18 cellular contexts compared by ENCODE assay signal in genomic region chr6:161228096-161228495, GRCh38. TPM values are rescaled to one million over a fixed set of nuclear protein-coding genes. Genes with fewer than 3 reads are reported as not detected.
A peak's percentile ranks its signal among the peaks of the same experiment; 100 is the strongest.
DNase-seq lines count a peak whose midpoint lies in the region; ATAC-seq lines count a peak whose summit lies in the region.
"Had no signal": no experiment of that assay in that cellular context is flagged by ENCODE, and none has a peak within 500 bp of the region (broad histone marks: within the 10 kb centered on the region; RNA-seq: fewer than 3 reads in every experiment).

No MANE protein-coding gene starts in this region.

- ATAC-seq in GM21786 (IDR thresholded peaks at IDR 0.05; ENCODE audit: unreplicated experiment) (no peak), GM18861 (IDR thresholded peaks at IDR 0.05; ENCODE audit: unreplicated experiment) (no peak), GM21717 (IDR thresholded peaks at IDR 0.05; ENCODE audit: unreplicated experiment) (no peak)
- ATAC-seq: activated naive CD8-positive, alpha-beta T cell treated with anti-CD3 and anti-CD28 coated beads, Interleukin-2, amount 50 U/mL, for 24 hours; HCT116; mucosa of descending colon; right lobe of liver had no signal

- no peaks in the 10 kb centered on the region for H3K27me3 ChIP-seq in mesenchymal stem cell (ENCODE audit: control insufficient read depth in 1 of 2, insufficient read depth in 1 of 2, low read length in 2 of 2)
- H3K27me3 ChIP-seq: gastrocnemius medialis, right lobe of liver had no signal

- peak overlapping the region; percentile 71 for H2BK120ac ChIP-seq in mesenchymal stem cell (ENCODE audit: low read depth, low read length)

- no peak overlapping the region for H2BK5ac ChIP-seq in mesenchymal stem cell (ENCODE audit: low read depth, low read length, poor library complexity, severe bottlenecking)

- peaks cover 30% of the 10 kb centered on the region for H3K79me1 ChIP-seq in mesenchymal stem cell (replicated peaks; ENCODE audit: low read length, poor library complexity, severe bottlenecking)

- H3K4me2 ChIP-seq in mesenchymal stem cell (ENCODE audit: low read length, poor library complexity, severe bottlenecking), result no peak overlapping the region

- peak overlapping the region; percentile 53 for H2AK5ac ChIP-seq in mesenchymal stem cell (ENCODE audit: low read length, severe bottlenecking)

- H4K91ac ChIP-seq in mesenchymal stem cell (ENCODE audit: low read length), result peak overlapping the region; percentile 11

- no peak overlapping the region for H3K14ac ChIP-seq in mesenchymal stem cell (ENCODE audit: low read length in 2 of 2)

- peak overlapping the region in 1 of 2 experiments; percentile 15 for H3K4me3 ChIP-seq in mesenchymal stem cell (ENCODE audit: insufficient read depth in 1 of 2, low read depth in 1 of 2, low read length in 2 of 2)
- H3K4me3 ChIP-seq: gastrocnemius medialis, mucosa of descending colon, right lobe of liver had no signal

- H3K36me3 ChIP-seq in mesenchymal stem cell (ENCODE audit: control insufficient read depth in 1 of 2, insufficient read depth in 2 of 2, low read depth in 1 of 2, low read length in 2 of 2), result peaks cover 2 to 22% of the 10 kb centered on the region in 2 experiments
- H3K36me3 ChIP-seq: gastrocnemius medialis, right lobe of liver had no signal

- no peak overlapping the region for H2AFZ ChIP-seq in mesenchymal stem cell (ENCODE audit: low read depth, low read length)

- DNase-seq in M059J (ENCODE audit: low read depth) (peak; percentile 18), caudate nucleus (lab: John Stamatoyannopoulos, UW) (peak in 1 of 61 donors; percentile 69), mesenchymal stem cell (no peak), stromal cell of bone marrow (ENCODE audit: low read depth) (peak; percentile 41), NCI-H2029 treated with DMSO at 0.1 percent for 48 hours (lab: John Stamatoyannopoulos, UW) (no peak)
- DNase-seq: activated naive CD8-positive, alpha-beta T cell treated with anti-CD3 and anti-CD28 coated beads, Interleukin-2, amount 50 U/mL, for 24 hours; COR-L47; gastrocnemius medialis; islet precursor cell; mucosa of descending colon; NCI-H2081; NCI-H774; right lobe of liver; SIG-M5 had no signal

- H3K9me3 ChIP-seq in mesenchymal stem cell (ENCODE audit: control insufficient read depth, low read length), result no peaks in the 10 kb centered on the region
- H3K9me3 ChIP-seq: gastrocnemius medialis, mucosa of descending colon, right lobe of liver had no signal

- H3K27ac ChIP-seq in caudate nucleus (ENCODE audit: low read depth, low read length), result peak overlapping the region; percentile 50
- H3K27ac ChIP-seq in mesenchymal stem cell (ENCODE audit: low read length, poor library complexity, severe bottlenecking), result peak overlapping the region; percentile 24

- H3K4ac ChIP-seq in mesenchymal stem cell (ENCODE audit: low read depth in 1 of 2, low read length in 2 of 2), result peak overlapping the region; percentile 5 to 66

- H2BK12ac ChIP-seq in mesenchymal stem cell (ENCODE audit: low read length in 2 of 2), result peak overlapping the region; percentile 46 to 69

- no peak overlapping the region for H2BK15ac ChIP-seq in mesenchymal stem cell (ENCODE audit: low read depth, poor library complexity, severe bottlenecking)

- no peak overlapping the region for H3K23ac ChIP-seq in mesenchymal stem cell (ENCODE audit: low read length in 2 of 2)

- 95% methylated on average over 4 of the region's 6 CpGs for WGBS in mesenchymal stem cell

- H3K4me1 ChIP-seq in mesenchymal stem cell (ENCODE audit: control insufficient read depth, insufficient read depth, low read depth, low read length), result peaks cover 11% of the 10 kb centered on the region
- H3K4me1 ChIP-seq: right lobe of liver had no signal

- peak overlapping the region; percentile 81 for H3K9ac ChIP-seq in mesenchymal stem cell (ENCODE audit: low read length)

- H4K8ac ChIP-seq in mesenchymal stem cell (ENCODE audit: low read length), result peak overlapping the region; percentile 80

- peak overlapping the region; percentile 15 to 77 for H3K18ac ChIP-seq in mesenchymal stem cell (ENCODE audit: low read depth in 1 of 2, low read length in 2 of 2)

RNA-seq across cellular contexts. Expression of gene AGPAT4, which starts 45.8 kb away (rescaled TPM):
- 12.0 and 20.5 TPM in 2 replicates for total RNA-seq in M059J (2014; rRNA removed; shearing (Covaris generic))
- polyA plus RNA-seq in mesenchymal stem cell (2013, experiment 1 of 2), result 16.0 TPM
- polyA plus RNA-seq in mesenchymal stem cell (2013, experiment 2 of 2), result 15.9 TPM

Comparison
In these comparisons a context has a peak if more than half of its experiments do, and no peak if none do; other contexts are left out.
1. DNase-seq: peak in M059J (single experiment) and stromal cell of bone marrow (single experiment); none in mesenchymal stem cell (single experiment) and NCI-H2029 treated with DMSO at 0.1 percent for 48 hours (single experiment).